ENCODE assay signal across 9 cellular contexts in the genomic region with DNA sequence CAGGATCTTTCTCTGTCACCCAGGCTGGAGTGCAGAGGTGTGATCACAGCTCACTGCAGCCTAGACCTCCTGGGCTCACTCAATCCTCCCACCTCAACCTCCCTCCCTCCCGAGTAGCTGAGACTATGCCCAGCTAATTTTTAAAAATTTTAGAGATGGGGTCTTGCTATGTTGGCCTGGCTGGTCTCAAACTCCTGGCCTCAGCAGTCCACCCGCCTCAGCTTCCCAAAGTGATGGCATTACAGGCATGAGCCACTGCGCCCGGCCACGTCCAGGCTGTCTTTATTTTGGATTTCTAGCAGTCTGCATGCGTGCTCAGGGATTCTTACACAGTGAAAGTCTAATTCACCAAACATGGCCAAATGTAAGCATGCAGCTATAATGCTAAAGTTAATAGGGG.
"Had no signal": no experiment of that assay in that cellular context is flagged by ENCODE, and none has a peak within 500 bp of the region (broad histone marks: within the 10 kb centered on the region; RNA-seq: fewer than 3 reads in every experiment).

No MANE protein-coding gene starts in this region.

- H3K4me2 ChIP-seq: KMS-11 had no signal

- H3K9me3 ChIP-seq: HAP-1 had no signal

- H3K4me1 ChIP-seq: HAP-1 had no signal

- H2AFZ ChIP-seq: GM23248 had no signal

- H3K9ac ChIP-seq: GM23248, KMS-11 had no signal

- H3K27ac ChIP-seq: GM23248, KMS-11 had no signal

- ATAC-seq: HCT116 had no signal

- H3K4me3 ChIP-seq: GM23248, HAP-1 had no signal

- DNase-seq: GM23248, GOT3, H7, IMR-90, Karpas-422, KBM-7 had no signal
